Comparison of ENCODE assay signal across 24 cellular contexts in the genomic region with DNA sequence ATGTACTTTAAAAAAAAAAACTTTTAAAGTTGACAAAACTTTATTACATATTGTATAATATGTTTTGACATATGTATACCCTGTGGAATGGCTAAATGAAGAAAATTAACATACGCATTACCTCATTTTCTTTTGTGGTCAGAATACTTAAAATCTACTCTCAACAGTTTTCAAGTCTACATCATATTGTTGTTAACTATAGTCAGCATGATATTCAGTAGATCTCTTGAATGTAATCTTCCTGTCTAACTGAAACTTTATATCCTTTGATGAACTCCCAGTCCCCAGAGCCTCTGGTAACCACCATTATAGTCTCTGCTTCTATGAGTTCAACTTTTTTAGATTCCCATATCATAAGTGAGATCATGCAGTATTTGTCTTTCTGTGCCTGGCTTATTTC. TPM values are rescaled to one million over a fixed set of nuclear protein-coding genes. Genes with fewer than 3 reads are reported as not detected.
A peak's percentile ranks its signal among the peaks of the same experiment; 100 is the strongest.
DNase-seq lines count a peak whose midpoint lies in the region; ATAC-seq and TF ChIP-seq lines count a peak whose summit lies in the region.
"Had no signal": no experiment of that assay in that cellular context is flagged by ENCODE, and none has a peak within 500 bp of the region (broad histone marks: within the 10 kb centered on the region; RNA-seq: fewer than 3 reads in every experiment).

No MANE protein-coding gene starts in this region.

- H3K4me3 ChIP-seq in hepatocyte: no peak overlapping the region
- H3K4me3 ChIP-seq: A549, left ventricle myocardium inferior, tibial nerve had no signal

- peak overlapping the region; percentile 16 for H3K4me2 ChIP-seq in hepatocyte
- H3K4me2 ChIP-seq: A549 had no signal

- no peaks in the 10 kb centered on the region for H3K9me3 Mint-ChIP-seq in activated T-cell treated with anti-CD3 and anti-CD28 coated beads, Interleukin-2, amount 50 U/mL, for 24 hours
- H3K9me3 Mint-ChIP-seq in CD4-positive, alpha-beta T cell: peaks cover 3% of the 10 kb centered on the region
- H3K9me3 Mint-ChIP-seq: naive B cell had no signal

- H3K4me1 ChIP-seq in hepatocyte (ENCODE audit: insufficient read depth): peaks cover 27% of the 10 kb centered on the region

- H3K27ac ChIP-seq in CD4-positive, alpha-beta T cell (ENCODE audit: low read depth, low read length): no peak overlapping the region
- H3K27ac ChIP-seq in KOPT-K1 (ENCODE audit: low read depth, low read length, poor library complexity, severe bottlenecking): peak overlapping the region; percentile 17
- peak overlapping the region; percentile 79 for H3K27ac ChIP-seq in hepatocyte
- H3K27ac ChIP-seq: A549 had no signal

- ATAC-seq in CD4-positive, alpha-beta T cell (ENCODE audit: poor library complexity): peak; percentile 50
- ATAC-seq in HG02970 (IDR thresholded peaks at IDR 0.05; ENCODE audit: low FRiP score, unreplicated experiment): no peak
- no peak for ATAC-seq in GM18909 (IDR thresholded peaks at IDR 0.05; ENCODE audit: poor library complexity, unreplicated experiment)
- ATAC-seq: A549 had no signal

- H3K36me3 Mint-ChIP-seq in activated T-cell treated with anti-CD3 and anti-CD28 coated beads, Interleukin-2, amount 50 U/mL, for 24 hours (ENCODE audit: low read depth): peaks cover 73% of the 10 kb centered on the region
- H3K36me3 Mint-ChIP-seq in CD4-positive, alpha-beta T cell (ENCODE audit: low read depth): peaks cover 82% of the 10 kb centered on the region

- no peak overlapping the region for H2AFZ ChIP-seq in hepatocyte

- H3K36me3 ChIP-seq in KOPT-K1 (ENCODE audit: insufficient read depth, low read length): peaks cover 21% of the 10 kb centered on the region
- H3K36me3 ChIP-seq in hepatocyte (replicated peaks; ENCODE audit: insufficient read depth, low read depth): no peaks in the 10 kb centered on the region

- WGBS in hepatocyte (ENCODE audit: low lambda C conversion rate, missing lambda C conversion rate): 87% methylated on average over 1 of the region's 1 CpG

- POLR2A ChIA-PET in CD4-positive, alpha-beta T cell (lab: Charles Lee): no interaction called here

- no peaks in the 10 kb centered on the region for H3K27me3 Mint-ChIP-seq in activated T-cell treated with anti-CD3 and anti-CD28 coated beads, Interleukin-2, amount 50 U/mL, for 24 hours
- H3K27me3 Mint-ChIP-seq in CD4-positive, alpha-beta T cell: no peaks in the 10 kb centered on the region
- H3K27me3 Mint-ChIP-seq: naive B cell had no signal

- no peak for TF ChIP-seq CTCF in CD4-positive, alpha-beta T cell (IDR thresholded peaks at IDR 0.05)
- no peak for TF ChIP-seq CTCF in hepatocyte (IDR thresholded peaks at IDR 0.05; ENCODE audit: poor library complexity)

- no peaks in the 10 kb centered on the region for H3K27me3 ChIP-seq in CD4-positive, alpha-beta T cell (ENCODE audit: control insufficient read depth, insufficient read depth, low read length)
- H3K27me3 ChIP-seq in hepatocyte: no peaks in the 10 kb centered on the region
- H3K27me3 ChIP-seq: tibial nerve had no signal

- peaks cover 12% of the 10 kb centered on the region for H3K79me2 ChIP-seq in hepatocyte

- DNase-seq in activated T-cell treated with anti-CD3 and anti-CD28 coated beads, Interleukin-2, amount 50 U/mL, for 24 hours: no peak
- DNase-seq in activated T-cell treated with anti-CD3 and anti-CD28 coated beads, Interleukin-2, amount 50 U/mL, for 1 hour: no peak
- DNase-seq in CD4-positive, alpha-beta T cell: no peak
- DNase-seq in hepatocyte (ENCODE audit: low spot score) (no peak), GM19238 (ENCODE audit: insufficient read length, low spot score) (no peak)
- DNase-seq: amygdala; COR-L47; DMS53; effector CD4-positive, alpha-beta T cell; HCEC 1CT; left ventricle myocardium inferior; MM.1S; naive B cell; NCI-H1417; NCI-H2107; NCI-H774; retina; stimulated activated CD4-positive, alpha-beta T cell treated with anti-CD3 and anti-CD28 coated beads, Interleukin-1b, Interleukin-23, amount 100 ng/mL, for 48 hours had no signal

- CTCF ChIA-PET in CD4-positive, alpha-beta T cell (lab: Charles Lee): no interaction called here

- H3K9me3 ChIP-seq in CD4-positive, alpha-beta T cell (ENCODE audit: control insufficient read depth, low read length): no peaks in the 10 kb centered on the region
- H3K9me3 ChIP-seq in KOPT-K1 (ENCODE audit: insufficient read depth, low read length, poor library complexity, severe bottlenecking): no peaks in the 10 kb centered on the region
- no peaks in the 10 kb centered on the region for H3K9me3 ChIP-seq in hepatocyte (ENCODE audit: low read depth)
- H3K9me3 ChIP-seq: A549, left ventricle myocardium inferior, tibial nerve had no signal

- H3K9me2 ChIP-seq in hepatocyte (replicated peaks; ENCODE audit: insufficient read depth): no peaks in the 10 kb centered on the region

- peak overlapping the region; percentile 34 for H3K27ac Mint-ChIP-seq in activated T-cell treated with anti-CD3 and anti-CD28 coated beads, Interleukin-2, amount 50 U/mL, for 24 hours
- peak overlapping the region; percentile 72 for H3K27ac Mint-ChIP-seq in CD4-positive, alpha-beta T cell
- H3K27ac Mint-ChIP-seq: T-helper 1 cell treated with Interleukin-12 subunit alpha and Interleukin-12 subunit beta and Interleukin-4 antibody, amounts not matched to agents 30 μg/mL and 1 μg/mL, for 36 hours had no signal

- H4K20me1 ChIP-seq in hepatocyte (ENCODE audit: insufficient read depth, poor library complexity, severe bottlenecking): no peaks in the 10 kb centered on the region

- H3K4me3 Mint-ChIP-seq in activated T-cell treated with anti-CD3 and anti-CD28 coated beads, Interleukin-2, amount 50 U/mL, for 24 hours: no peak overlapping the region
- no peak overlapping the region for H3K4me3 Mint-ChIP-seq in CD4-positive, alpha-beta T cell
- H3K4me3 Mint-ChIP-seq: naive B cell; T-helper 1 cell treated with Interleukin-12 subunit alpha and Interleukin-12 subunit beta and Interleukin-4 antibody, amounts not matched to agents 30 μg/mL and 1 μg/mL, for 36 hours had no signal

- peaks cover 45% of the 10 kb centered on the region for H3K4me1 Mint-ChIP-seq in activated T-cell treated with anti-CD3 and anti-CD28 coated beads, Interleukin-2, amount 50 U/mL, for 24 hours (ENCODE audit: low read depth)
- peaks cover 41% of the 10 kb centered on the region for H3K4me1 Mint-ChIP-seq in CD4-positive, alpha-beta T cell (ENCODE audit: low read depth)

- intact Hi-C loops in CD4-positive, alpha-beta T cell (cut with DNase I, micrococcal nuclease): no loop called here

RNA-seq across cellular contexts. Expression of a gene that starts 39.4 kb away (rescaled TPM):
- total RNA-seq in CD4-positive, alpha-beta T cell: 100 to 1,000 TPM; 107 to 109 TPM
- 85.7 and 96.8 TPM in 2 replicates for total RNA-seq in hepatocyte
- 37.7 and 42.1 TPM in 2 replicates for polyA plus RNA-seq in hepatocyte
